1 cellular context compared by ENCODE assay signal in genomic region chrX:77937291-77937690, GRCh38.
TF ChIP-seq lines count a peak whose summit lies in the region.

No MANE protein-coding gene starts in this region.

TF ChIP-seq in K562, 482 proteins besides CTCF, POLR2A, EP300 and RAD21:
- TF ChIP-seq ZNF717 (CRISPR knock-in tag; IDR thresholded peaks at IDR 0.05) (no peak), FOXP1 (CRISPR knock-in tag; IDR thresholded peaks at IDR 0.05) (no peak), ZNF12 (CRISPR knock-in tag; IDR thresholded peaks at IDR 0.05) (no peak), ZNF316 (IDR thresholded peaks at IDR 0.05) (peak; percentile 88), MAFG (tag; conservative IDR thresholded peaks at IDR 0.05) (peak; percentile 81), ATF4 (CRISPR knock-in tag; IDR thresholded peaks at IDR 0.05) (no peak), MEF2D (tag; conservative IDR thresholded peaks at IDR 0.05; ENCODE audit: low read depth) (no peak), DACH1 (IDR thresholded peaks at IDR 0.05; ENCODE audit: partially characterized antibody) (no peak), CSDE1 (IDR thresholded peaks at IDR 0.05) (no peak), TSHZ1 (CRISPR knock-in tag; IDR thresholded peaks at IDR 0.05) (no peak), CHAMP1 (IDR thresholded peaks at IDR 0.05) (no peak), ATF7 (IDR thresholded peaks at IDR 0.05) (no peak), MAFK (IDR thresholded peaks at IDR 0.05; ENCODE audit: low read length) (peak; percentile 54; the same call in 1 of the 2 replicates), NFIX (CRISPR knock-in tag; IDR thresholded peaks at IDR 0.05; ENCODE audit: low read depth) (no peak), JUND (IDR thresholded peaks at IDR 0.05; ENCODE audit: borderline replicate concordance, low read depth, low read length) (0 out of 2 replicates have a peak, but pooled peaks have one; percentile 8), JUND (tag; IDR thresholded peaks at IDR 0.05; ENCODE audit: borderline replicate concordance, low read depth, low read length) (no peak), SMARCE1 (IDR thresholded peaks at IDR 0.05) (no peak), MAFF (IDR thresholded peaks at IDR 0.05; ENCODE audit: low read length) (peak; percentile 63), TAF15 (IDR thresholded peaks at IDR 0.05; ENCODE audit: low read depth, low read length) (no peak), ZNF696 (CRISPR knock-in tag; conservative IDR thresholded peaks at IDR 0.05) (no peak), NFE2L1 (tag; IDR thresholded peaks at IDR 0.05; ENCODE audit: borderline replicate concordance, low read depth) (peak; percentile 32; the same call in 1 of the 2 replicates), SP2 (IDR thresholded peaks at IDR 0.05; ENCODE audit: extremely low read depth, low read depth, low read length, poor library complexity, severe bottlenecking) (no peak), C11orf30 (IDR thresholded peaks at IDR 0.05; ENCODE audit: low read depth) (peak; percentile 73), PURB (CRISPR knock-in tag; IDR thresholded peaks at IDR 0.05; ENCODE audit: low read depth) (no peak), HNRNPLL (IDR thresholded peaks at IDR 0.05; ENCODE audit: low read depth, low read length, poor library complexity, severe bottlenecking) (no peak), NFE2 (IDR thresholded peaks at IDR 0.05; ENCODE audit: low read depth) (peak; percentile 62), ZNF785 (CRISPR knock-in tag; IDR thresholded peaks at IDR 0.05) (no peak)
TF ChIP-seq in K562: peak in this region for 8.
